8 cellular contexts compared by ENCODE assay signal in genomic region chr14:69191340-69192111, GRCh38. TPM values are rescaled to one million over a fixed set of nuclear protein-coding genes. Genes with fewer than 3 reads are reported as not detected.
DNase-seq lines count a peak whose midpoint lies in the region; ATAC-seq and TF ChIP-seq lines count a peak whose summit lies in the region.

Gene EXD2, plus strand, starts transcription at chr14:69191498. Its CDS starts 17,973 bp downstream, at chr14:69209471.

- H3K9me3 Mint-ChIP-seq in activated T-cell treated with anti-CD3 and anti-CD28 coated beads, Interleukin-2, amount 50 U/mL, for 24 hours, result no peaks in the 10 kb centered on the region

- peak; percentile 84 for ATAC-seq in GM21360 (IDR thresholded peaks at IDR 0.05; ENCODE audit: unreplicated experiment)

- H3K4me2 ChIP-seq in OCI-LY3 (ENCODE audit: low read length), result peak within 1 kb of the TSS; percentile 84

- no peaks in the 10 kb centered on the region for H4K20me1 ChIP-seq in OCI-LY3 (ENCODE audit: insufficient read depth, low read length)

- peaks cover 7% of the 10 kb centered on the region for H3K36me3 Mint-ChIP-seq in activated T-cell treated with anti-CD3 and anti-CD28 coated beads, Interleukin-2, amount 50 U/mL, for 24 hours (ENCODE audit: low read depth)

- peaks cover 29% of the 10 kb centered on the region for H3K4me1 Mint-ChIP-seq in activated T-cell treated with anti-CD3 and anti-CD28 coated beads, Interleukin-2, amount 50 U/mL, for 24 hours (ENCODE audit: low read depth)

- H3K4me3 Mint-ChIP-seq in activated T-cell treated with anti-CD3 and anti-CD28 coated beads, Interleukin-2, amount 50 U/mL, for 24 hours, result peak within 1 kb of the TSS; percentile 91

- H2AFZ ChIP-seq in OCI-LY3 (ENCODE audit: low read depth, low read length), result peak within 1 kb of the TSS; percentile 93

- H3K27me3 ChIP-seq in OCI-LY3 (ENCODE audit: low read depth, low read length), result no peaks in the 10 kb centered on the region; the same call in 1 of the 2 replicates
- H3K27me3 ChIP-seq in esophagus (ENCODE audit: control insufficient read depth in 1 of 2, insufficient read depth in 2 of 2, low read length in 2 of 2), result no peaks in the 10 kb centered on the region
- H3K27me3 ChIP-seq in mucosa of rectum (ENCODE audit: control insufficient read depth in 2 of 2, insufficient read depth in 2 of 2, low read length in 2 of 2), result no peaks in the 10 kb centered on the region

- H3K4me1 ChIP-seq in OCI-LY3 (ENCODE audit: low read length) (peaks cover 7% of the 10 kb centered on the region), esophagus (ENCODE audit: control insufficient read depth in 2 of 2, insufficient read depth in 2 of 2, low read length in 1 of 2) (no peaks in the 10 kb centered on the region), mucosa of rectum (ENCODE audit: control insufficient read depth in 2 of 2, insufficient read depth in 2 of 2, low read length in 2 of 2) (no peaks in the 10 kb centered on the region)

- H3K79me2 ChIP-seq in OCI-LY3 (ENCODE audit: low read length), result 0 out of 2 replicates have a peak, but pooled peaks cover 4% of the 10 kb centered on the region

- peak within 1 kb of the TSS; percentile 60 for H3K9ac ChIP-seq in OCI-LY3 (ENCODE audit: low read length)
- peak within 1 kb of the TSS; percentile 74 to 87 for H3K9ac ChIP-seq in mucosa of rectum (ENCODE audit: low read depth in 1 of 2, low read length in 2 of 2)

- peak; percentile 98 for DNase-seq in COLO668 (lab: John Stamatoyannopoulos, UW; ENCODE audit: unreplicated experiment)
- DNase-seq in HUDEP-2 (lab: John Stamatoyannopoulos, UW; ENCODE audit: unreplicated experiment in 76 of 76), result peak in 74 of 76 experiments; percentile 16 to 84 (median 70)
- DNase-seq in activated T-cell treated with anti-CD3 and anti-CD28 coated beads, Interleukin-2, amount 50 U/mL, for 24 hours, result peak; percentile 84
- DNase-seq in stimulated activated CD8-positive, alpha-beta memory T cell treated with anti-CD3 and anti-CD28 coated beads, Interleukin-4, amount 100 ng/mL, for 48 hours, result peak; percentile 83

- no peak within 1 kb of the TSS for H3K27ac ChIP-seq in OCI-LY3 (ENCODE audit: low read length)
- H3K27ac ChIP-seq in esophagus (ENCODE audit: low read depth in 2 of 2, low read length in 1 of 2), result peak within 1 kb of the TSS; percentile 68 to 79
- H3K27ac ChIP-seq in mucosa of rectum (ENCODE audit: low read depth in 2 of 2, low read length in 2 of 2), result peak within 1 kb of the TSS; percentile 86 to 89

- H3K9me3 ChIP-seq in OCI-LY3 (ENCODE audit: insufficient read depth, low read length), result no peaks in the 10 kb centered on the region
- H3K9me3 ChIP-seq in esophagus (ENCODE audit: control insufficient read depth in 2 of 2, insufficient read depth in 1 of 2, low read depth in 1 of 2, low read length in 1 of 2), result no peaks in the 10 kb centered on the region
- no peaks in the 10 kb centered on the region for H3K9me3 ChIP-seq in mucosa of rectum (ENCODE audit: control insufficient read depth in 2 of 2, low read length in 2 of 2)

- peak within 1 kb of the TSS; percentile 84 for H3K4me3 ChIP-seq in OCI-LY3 (ENCODE audit: low read length)
- H3K4me3 ChIP-seq in esophagus (ENCODE audit: low read depth in 1 of 2, low read length in 2 of 2), result peak within 1 kb of the TSS; percentile 68 to 73
- H3K4me3 ChIP-seq in mucosa of rectum (ENCODE audit: low read length in 2 of 2), result peak within 1 kb of the TSS; percentile 85 to 95

- no peaks in the 10 kb centered on the region for H3K27me3 Mint-ChIP-seq in activated T-cell treated with anti-CD3 and anti-CD28 coated beads, Interleukin-2, amount 50 U/mL, for 24 hours

- TF ChIP-seq CTCF in OCI-LY3 (IDR thresholded peaks at IDR 0.05; ENCODE audit: low read depth, low read length), result no peak

- 0 to 1% methylated on average over 56 to 57 of the region's 58 CpGs for WGBS in esophagus, 2 donors

- peak within 1 kb of the TSS; percentile 93 for H3K27ac Mint-ChIP-seq in activated T-cell treated with anti-CD3 and anti-CD28 coated beads, Interleukin-2, amount 50 U/mL, for 24 hours

- H3K36me3 ChIP-seq in OCI-LY3 (replicated peaks; ENCODE audit: low read depth, low read length) (no peaks in the 10 kb centered on the region), esophagus (ENCODE audit: control insufficient read depth in 2 of 2, insufficient read depth in 2 of 2, low read length in 1 of 2) (no peaks in the 10 kb centered on the region), mucosa of rectum (ENCODE audit: control insufficient read depth in 2 of 2, insufficient read depth in 2 of 2, low read length in 2 of 2) (no peaks in the 10 kb centered on the region)

RNA-seq across cellular contexts. Expression of gene EXD2, which starts in this region (rescaled TPM):
- polyA plus RNA-seq in esophagus, result 10 to 100 TPM; 10.9 to 12.1 TPM
